ENCODE assay signal across 8 cellular contexts in genomic region chr19:44468730-44469129, GRCh38. TPM values are rescaled to one million over a fixed set of nuclear protein-coding genes. Genes with fewer than 3 reads are reported as not detected.
DNase-seq lines count a peak whose midpoint lies in the region; ATAC-seq, FAIRE-seq and TF ChIP-seq lines count a peak whose summit lies in the region.
"Not testable (repeated sequence)": the region's sequence is repeated elsewhere in the genome, so short reads cannot be mapped to it uniquely, and the experiment has no call there.
"Had no signal": no experiment of that assay in that cellular context is flagged by ENCODE, and none has a peak within 500 bp of the region (broad histone marks: within the 10 kb centered on the region; RNA-seq: fewer than 3 reads in every experiment).

No MANE protein-coding gene starts in this region.

- FAIRE-seq in A549 (lab: Jason Lieb, UNC) = not testable (repeated sequence)

- not testable (repeated sequence) for TF ChIP-seq POLR2A in A549 (IDR thresholded peaks at IDR 0.05; ENCODE audit: low read length)

- TF ChIP-seq EP300 in A549 (IDR thresholded peaks at IDR 0.05) = not testable (repeated sequence)

- not testable (repeated sequence) for H3K4me3 ChIP-seq in A549; HEK293 (ENCODE audit: low read depth, low read length)
- H3K4me3 ChIP-seq in liver (ENCODE audit: low read depth in 1 of 3, low read length in 3 of 3) = peak overlapping the region in 2 of 3 donors; percentile 27 to 54
- H3K4me3 ChIP-seq in subcutaneous abdominal adipose tissue (ENCODE audit: low read depth in 1 of 5, low read length in 5 of 5) = peak overlapping the region in 3 of 5 donors; percentile 18 to 49 (median 49)

- not testable (repeated sequence) for ATAC-seq in A549

- not testable (repeated sequence) for H3K4me1 ChIP-seq in A549; HEK293 (ENCODE audit: control insufficient read depth, insufficient read depth, low read length); liver (ENCODE audit: control insufficient read depth in 4 of 4, insufficient read depth in 4 of 4, low read length in 3 of 4); subcutaneous abdominal adipose tissue (ENCODE audit: control insufficient read depth in 5 of 5, insufficient read depth in 5 of 5, low read length in 5 of 5)

- CTCF ChIA-PET in A549 (lab: Yijun Ruan, JAX); HEK293 (lab: Yijun Ruan, JAX): not testable (repeated sequence)

- TF ChIP-seq CTCF in A549 (IDR thresholded peaks at IDR 0.05); HEK293 (tag by site-specific recombination; IDR thresholded peaks at IDR 0.05); liver (IDR thresholded peaks at IDR 0.05; ENCODE audit: low read depth, low read length, missing input control): not testable (repeated sequence)

- 22% methylated on average over 5 of the region's 5 CpGs for WGBS in A549 (ENCODE audit: missing lambda C conversion rate)
- 69% methylated on average over 5 of the region's 5 CpGs for WGBS in liver

- peaks cover 90% of the 10 kb centered on the region for H3K9me3 ChIP-seq in A549
- H3K9me3 ChIP-seq in HEK293 (ENCODE audit: control insufficient read depth, insufficient read depth, low read depth, low read length) = not testable (repeated sequence)
- peaks cover 34 to 79% (median 57%) of the 10 kb centered on the region in 4 donors for H3K9me3 ChIP-seq in liver (ENCODE audit: control insufficient read depth in 4 of 4, low read length in 3 of 4)
- peaks cover 57 to 90% (median 90%) of the 10 kb centered on the region in 5 donors for H3K9me3 ChIP-seq in subcutaneous abdominal adipose tissue (ENCODE audit: control insufficient read depth in 5 of 5, low read length in 5 of 5)

- not testable (repeated sequence) for H3K36me3 ChIP-seq in HEK293 (ENCODE audit: control insufficient read depth in 2 of 2, insufficient read depth in 1 of 2, low read length in 2 of 2); liver (ENCODE audit: control insufficient read depth in 4 of 4, insufficient read depth in 3 of 4, low read depth in 1 of 4, low read length in 3 of 4); subcutaneous abdominal adipose tissue (ENCODE audit: control insufficient read depth in 5 of 5, insufficient read depth in 5 of 5, low read length in 5 of 5)

- POLR2A ChIA-PET in A549 (lab: Yijun Ruan, JAX); HEK293 (lab: Yijun Ruan, JAX): not testable (repeated sequence)

- H3K9ac ChIP-seq in liver (ENCODE audit: low read depth in 1 of 2, low read length in 2 of 2); subcutaneous abdominal adipose tissue (ENCODE audit: low read length in 5 of 5): not testable (repeated sequence)

- not testable (repeated sequence) for H3K27me3 ChIP-seq in liver (ENCODE audit: control insufficient read depth in 4 of 4, insufficient read depth in 4 of 4, low read length in 3 of 4); subcutaneous abdominal adipose tissue (ENCODE audit: control insufficient read depth in 5 of 5, insufficient read depth in 4 of 5, low read length in 5 of 5)

- not testable (repeated sequence) for H3K27ac ChIP-seq in A549; HEK293 (ENCODE audit: extremely low read depth, low read depth, low read length); liver (ENCODE audit: low read depth in 1 of 2, low read length in 2 of 2); subcutaneous abdominal adipose tissue (ENCODE audit: low read depth, low read length)

- not testable (repeated sequence) for TF ChIP-seq RAD21 in A549 (conservative IDR thresholded peaks at IDR 0.05 in 1 of 2, IDR thresholded peaks at IDR 0.05 in 1 of 2); liver (IDR thresholded peaks at IDR 0.05)

- not testable (repeated sequence) for DNase-seq in A549 (ENCODE audit: low read depth in 1 of 2, low spot score in 1 of 2)
- DNase-seq in DMS53 (lab: John Stamatoyannopoulos, UW) = peak; percentile 11

- not testable (repeated sequence) for H3K4me2 ChIP-seq in A549

TF ChIP-seq in A549, 52 proteins besides CTCF, POLR2A, EP300 and RAD21:
- peak; percentile 56 for TF ChIP-seq ZFP36 (IDR thresholded peaks at IDR 0.05; ENCODE audit: borderline replicate concordance, partially characterized antibody)

TF ChIP-seq in HEK293, 187 proteins besides CTCF, POLR2A, EP300 and RAD21:
- TF ChIP-seq SETDB1 (IDR thresholded peaks at IDR 0.05; ENCODE audit: insufficient read length, low read length) = peak; percentile 56
TF ChIP-seq in HEK293: peak in this region for 1; not testable (repeated sequence) for 186.

RNA-seq across cellular contexts. Expression of gene ZNF229, which starts 20.5 kb away (rescaled TPM):
- polyA plus RNA-seq in A549 (2011; rRNA removed) (6.7 and 10.0 TPM in 2 replicates), A549 (2017; fragmentation: RNase III; extraction: RNeasy Plus Mini Kit Qiagen cat#74134 plus additional on column Dnase treatment) (5.3 to 5.7 TPM (median 5.5 TPM) in 3 replicates), liver (under 1 TPM; 0.14 to 0.88 TPM)
- 1.3 and 1.8 TPM in 2 replicates for polyA plus RNA-seq in A549 (2012; cell fraction: cytosol; rRNA removed)
- 1.5 and 2.3 TPM in 2 replicates for polyA plus RNA-seq in A549 (2012; cell fraction: nucleus; rRNA removed)
- 9.1 and 11.9 TPM in 2 replicates for polyA minus RNA-seq in A549 (2011; rRNA and poly(A)+ RNA removed)
- 1 to 10 TPM in 1 of 2 donors, under 1 TPM in 1; 0.67 to 4.6 TPM for total RNA-seq in liver
- total RNA-seq: Caco-2; CD4-positive, CD25-positive, alpha-beta regulatory T cell had no signal
- polyA plus RNA-seq: CD14-positive monocyte had no signal

RNA-seq across cellular contexts. Expression of gene ZNF180, which starts 31.6 kb away (rescaled TPM):
- 4.1 and 7.7 TPM in 2 replicates for polyA plus RNA-seq in A549 (2011; rRNA removed)
- polyA plus RNA-seq in A549 (2012; cell fraction: cytosol; rRNA removed) = 2.7 and 4.4 TPM in 2 replicates
- polyA plus RNA-seq in A549 (2012; cell fraction: nucleus; rRNA removed) = 6.6 and 7.7 TPM in 2 replicates
- polyA plus RNA-seq in A549 (2017; fragmentation: RNase III; extraction: RNeasy Plus Mini Kit Qiagen cat#74134 plus additional on column Dnase treatment) = 8.1 to 8.7 TPM (median 8.1 TPM) in 3 replicates
- 2.2 and 2.9 TPM in 2 replicates for polyA minus RNA-seq in A549 (2011; rRNA and poly(A)+ RNA removed)
- total RNA-seq in liver = 1 to 10 TPM; 5.5 to 7.6 TPM
- polyA plus RNA-seq in liver = 1 to 10 TPM; 2.0 to 3.1 TPM
